Comparison of ENCODE assay signal across 24 cellular contexts in genomic region chr11:47335733-47336132, GRCh38. TPM values are rescaled to one million over a fixed set of nuclear protein-coding genes. Genes with fewer than 3 reads are reported as not detected.
"Had no signal": no experiment of that assay in that cellular context is flagged by ENCODE, and none has a peak within 500 bp of the region (broad histone marks: within the 10 kb centered on the region; RNA-seq: fewer than 3 reads in every experiment).

No MANE protein-coding gene starts in this region.

- H3K9me3 Mint-ChIP-seq: naive thymus-derived CD8-positive, alpha-beta T cell; neural crest cell had no signal

- H3K36me3 ChIP-seq: colonic mucosa, sigmoid colon, stomach, thoracic aorta, transverse colon had no signal

- H2AFZ ChIP-seq: parathyroid adenoma had no signal

- H3K27me3 Mint-ChIP-seq: naive thymus-derived CD8-positive, alpha-beta T cell had no signal

- H3K4me1 Mint-ChIP-seq: naive thymus-derived CD8-positive, alpha-beta T cell had no signal

- H3K27me3 ChIP-seq: colonic mucosa, sigmoid colon, stomach, transverse colon had no signal

- H3K4me1 ChIP-seq: parathyroid adenoma, sigmoid colon had no signal

- H3K4me3 Mint-ChIP-seq: naive thymus-derived CD8-positive, alpha-beta T cell; neural crest cell had no signal

- FAIRE-seq: endothelial cell of umbilical vein, islet of Langerhans had no signal

- ATAC-seq: mucosa of descending colon; naive thymus-derived CD8-positive, alpha-beta T cell; psoas muscle had no signal

- H3K27ac ChIP-seq: colonic mucosa, parathyroid adenoma, psoas muscle, sigmoid colon, skin epidermis, stomach, thoracic aorta, transverse colon had no signal

- H3K9me3 ChIP-seq: colonic mucosa, mucosa of descending colon, psoas muscle, sigmoid colon, stomach, thoracic aorta, transverse colon had no signal

- DNase-seq: caudate nucleus; colonic mucosa; dermis blood vessel endothelial cell; foreskin melanocyte; head of caudate nucleus; hypothalamus; naive thymus-derived CD8-positive, alpha-beta T cell; occipital lobe; retina; sigmoid colon; stimulated activated CD4-positive, alpha-beta T cell treated with anti-CD3 and anti-CD28 coated beads, Interleukin-12 subunit alpha, Interleukin-12 subunit beta, amount 100 ng/mL, for 4 hours; stimulated activated naive CD4-positive, alpha-beta T cell; stomach; substantia nigra; transverse colon had no signal

- H3K79me2 ChIP-seq: parathyroid adenoma had no signal

- H3K9ac ChIP-seq: parathyroid adenoma had no signal

- H3K4me3 ChIP-seq: colonic mucosa, mucosa of descending colon, psoas muscle, sigmoid colon, skin epidermis, stomach, thoracic aorta, transverse colon had no signal

- H3K27ac Mint-ChIP-seq: naive thymus-derived CD8-positive, alpha-beta T cell had no signal

- H3K36me3 Mint-ChIP-seq: naive thymus-derived CD8-positive, alpha-beta T cell had no signal

RNA-seq across cellular contexts. Expression of gene MYBPC3, which starts 16.8 kb away (rescaled TPM):
- total RNA-seq: dermis blood vessel endothelial cell, endothelial cell of umbilical vein, lower leg skin, neural crest cell, occipital lobe, sigmoid colon, thoracic aorta, transverse colon had no signal
- polyA plus RNA-seq: endothelial cell of umbilical vein; naive thymus-derived CD8-positive, alpha-beta T cell had no signal

RNA-seq across cellular contexts. Expression of gene SPI1, which starts 42.6 kb away (rescaled TPM):
- total RNA-seq: dermis blood vessel endothelial cell, endothelial cell of umbilical vein, neural crest cell had no signal
- polyA plus RNA-seq: endothelial cell of umbilical vein; naive thymus-derived CD8-positive, alpha-beta T cell had no signal
